In the genomic region with DNA sequence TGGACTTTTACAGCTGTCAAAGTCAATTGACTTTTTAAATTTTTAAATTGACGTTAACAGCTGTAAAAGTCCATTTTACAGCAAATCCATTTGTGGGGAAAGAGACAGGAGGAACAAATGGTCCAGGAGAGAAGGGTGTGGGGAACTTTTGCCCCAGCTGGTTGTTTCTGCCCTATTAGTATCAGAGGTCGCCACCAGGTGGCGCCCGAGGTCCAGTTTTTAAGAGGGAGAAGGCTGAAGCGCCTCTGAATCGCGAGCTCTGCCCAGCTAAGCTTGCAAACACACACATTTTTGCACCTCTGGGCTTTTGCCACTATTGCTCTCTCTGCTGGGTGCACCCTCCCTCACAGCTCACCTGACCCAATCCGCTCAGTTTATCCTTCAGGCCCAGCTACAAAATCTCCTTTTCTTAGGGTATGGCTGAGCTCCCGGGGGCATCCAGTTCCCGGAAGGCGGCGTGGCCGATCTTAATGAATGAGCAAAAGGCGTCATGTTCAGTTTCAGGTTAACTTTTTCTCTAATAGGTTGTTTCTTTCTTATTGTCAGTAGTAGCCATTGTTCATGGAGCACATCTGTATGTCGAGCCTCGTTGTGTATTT, we compare ENCODE assay signal across 8 cellular contexts. TPM values are rescaled to one million over a fixed set of nuclear protein-coding genes. Genes with fewer than 3 reads are reported as not detected.
DNase-seq lines count a peak whose midpoint lies in the region; ATAC-seq, FAIRE-seq and TF ChIP-seq lines count a peak whose summit lies in the region.

No MANE protein-coding gene starts in this region.

- peak; percentile 91 for TF ChIP-seq CTCF in bronchial epithelial cell (IDR thresholded peaks at IDR 0.05; ENCODE audit: insufficient read depth, low read length, severe bottlenecking)
- TF ChIP-seq CTCF in kidney (IDR thresholded peaks at IDR 0.05; ENCODE audit: borderline replicate concordance, extremely low read depth, insufficient read depth), result peak; percentile 78

- H3K9ac ChIP-seq in kidney (ENCODE audit: low read length in 2 of 2), result no peak overlapping the region

- ATAC-seq in HG02763 (IDR thresholded peaks at IDR 0.05; ENCODE audit: unreplicated experiment), result peak; percentile 50
- no peak for ATAC-seq in GM18870 (IDR thresholded peaks at IDR 0.05; ENCODE audit: unreplicated experiment)

- intact Hi-C loops in kidney (cut with DNase I), result no loop called here

- DNase-seq in EL, result peak; percentile 72
- peak; percentile 37 for DNase-seq in NCI-H2196 treated with DMSO at 0.1 percent for 48 hours (lab: John Stamatoyannopoulos, UW; ENCODE audit: unreplicated experiment)
- peak; percentile 69 for DNase-seq in activated CD4-positive, CD25-positive, alpha-beta regulatory T cell treated with anti-CD3 and anti-CD28 coated beads, Interleukin-2, amount 50 U/mL, for 16 hours (ENCODE audit: low read depth, low spot score)
- peak; percentile 53 for DNase-seq in bronchial epithelial cell (ENCODE audit: low read depth)
- peak; percentile 93 for DNase-seq in kidney
- peak; percentile 79 to 81 for DNase-seq in stimulated activated CD4-positive, alpha-beta T cell treated with anti-CD3 and anti-CD28 coated beads, Interleukin-1b, Interleukin-23, amount 100 ng/mL, for 4 hours (ENCODE audit: low read depth in 2 of 2)

- FAIRE-seq in bronchial epithelial cell (lab: Jason Lieb, UNC) (no peak), kidney (lab: Jason Lieb, UNC) (no peak)

- H3K36me3 ChIP-seq in bronchial epithelial cell (ENCODE audit: control insufficient read depth, insufficient read depth, low read length), result no peaks in the 10 kb centered on the region
- no peaks in the 10 kb centered on the region for H3K36me3 ChIP-seq in kidney (ENCODE audit: control insufficient read depth in 1 of 2, insufficient read depth in 2 of 2, low read length in 2 of 2)

- no peaks in the 10 kb centered on the region for H3K4me1 ChIP-seq in kidney (ENCODE audit: control insufficient read depth in 1 of 2, insufficient read depth in 1 of 2, low read depth in 1 of 2, low read length in 2 of 2)

- H3K9me3 ChIP-seq in kidney (ENCODE audit: control insufficient read depth in 1 of 2, low read length in 2 of 2), result peaks cover 0 to 5% of the 10 kb centered on the region in 2 donors

- no peaks in the 10 kb centered on the region for H3K27me3 ChIP-seq in bronchial epithelial cell (ENCODE audit: control insufficient read depth, insufficient read depth, low read length)

- no peak overlapping the region for H3K27ac ChIP-seq in kidney (ENCODE audit: low read depth in 2 of 2, low read length in 2 of 2)

- H3K4me3 ChIP-seq in bronchial epithelial cell (ENCODE audit: low read depth, low read length) (no peak overlapping the region), kidney (ENCODE audit: low read length in 2 of 2) (peak overlapping the region in 1 of 2 donors; percentile 27)

RNA-seq across cellular contexts. Expression of gene TTLL11, which starts 6.3 kb away (rescaled TPM):
- total RNA-seq in bronchial epithelial cell, result 1.8 and 2.3 TPM in 2 replicates
- total RNA-seq in kidney, result 10.0 TPM
- polyA plus RNA-seq in kidney (ENCODE audit: insufficient read depth, low read depth, low replicate concordance), result 2.3 TPM

Comparison
In these comparisons a context has a peak if more than half of its experiments do, and no peak if none do; other contexts are left out.
1. DNase-seq: peak in every context shown above with its lines; median percentile 93 in kidney; 80 in stimulated activated CD4-positive, alpha-beta T cell treated with anti-CD3 and anti-CD28 coated beads, Interleukin-1b, Interleukin-23, amount 100 ng/mL, for 4 hours; 72 in EL; 69 in activated CD4-positive, CD25-positive, alpha-beta regulatory T cell treated with anti-CD3 and anti-CD28 coated beads, Interleukin-2, amount 50 U/mL, for 16 hours; 53 in bronchial epithelial cell; 37 in NCI-H2196 treated with DMSO at 0.1 percent for 48 hours.